In genomic region chr1:230066036-230066435, GRCh38 we compare ENCODE assay signal across 1 cellular context.
TF ChIP-seq lines count a peak whose summit lies in the region.

No MANE protein-coding gene starts in this region.

TF ChIP-seq in IMR-90, 13 proteins besides CTCF, POLR2A, EP300 and RAD21 (continued from another document):
- no peak for TF ChIP-seq ELK1 (IDR thresholded peaks at IDR 0.05; ENCODE audit: borderline replicate concordance, low read depth, low read length)
- no peak for TF ChIP-seq RFX5 (IDR thresholded peaks at IDR 0.05; ENCODE audit: low read depth, low read length)
- no peak for TF ChIP-seq SMC3 (IDR thresholded peaks at IDR 0.05; ENCODE audit: low read depth, low read length)
- no peak for TF ChIP-seq FOS (IDR thresholded peaks at IDR 0.05; ENCODE audit: low read depth, low read length)
- TF ChIP-seq BHLHE40 (IDR thresholded peaks at IDR 0.05; ENCODE audit: low read depth, low read length): no peak
- TF ChIP-seq NFE2L2 (IDR thresholded peaks at IDR 0.05; ENCODE audit: low read depth, low read length): no peak
- no peak for TF ChIP-seq CHD1 (IDR thresholded peaks at IDR 0.05; ENCODE audit: low read depth, low read length)
TF ChIP-seq in IMR-90: peak in this region for 0.
